In genomic region chr20:20489623-20490341, GRCh38 we compare ENCODE assay signal across 10 cellular contexts.
A peak's percentile ranks its signal among the peaks of the same experiment; 100 is the strongest.
DNase-seq lines count a peak whose midpoint lies in the region; ATAC-seq and TF ChIP-seq lines count a peak whose summit lies in the region.
"Had no signal": no experiment of that assay in that cellular context is flagged by ENCODE, and none has a peak within 500 bp of the region (broad histone marks: within the 10 kb centered on the region; RNA-seq: fewer than 3 reads in every experiment).

No MANE protein-coding gene starts in this region.

- ATAC-seq in GM23338 (peak; percentile 64), HG03469 (IDR thresholded peaks at IDR 0.05; ENCODE audit: unreplicated experiment) (peak; percentile 24), heart right ventricle (no peak)
- ATAC-seq in stimulated activated memory B cell treated with anti-CD40 and anti-IgM and Interleukin-4, amounts not matched to agents 10 μg/mL and 1 μg/mL and 100 μg/mL, for 72 hours = no peak

- H3K27ac Mint-ChIP-seq in activated CD4-positive, alpha-beta memory T cell treated with anti-CD3 and anti-CD28 coated beads for 36 hours = peak overlapping the region; percentile 85
- H3K27ac Mint-ChIP-seq in activated CD4-positive, alpha-beta memory T cell treated with anti-CD3 and anti-CD28 coated beads, Interleukin-2, amount 10 ng/mL, durations not matched to agents 7 days and 5 days = no peak overlapping the region
- no peak overlapping the region for H3K27ac Mint-ChIP-seq in GM23338
- peak overlapping the region; percentile 84 for H3K27ac Mint-ChIP-seq in stimulated activated memory B cell treated with anti-CD40 and anti-IgM and Interleukin-4, amounts not matched to agents 10 μg/mL and 1 μg/mL and 100 μg/mL, for 72 hours
- H3K27ac Mint-ChIP-seq in endothelial cell (ENCODE audit: unreplicated experiment) = no peak overlapping the region

- H2AFZ ChIP-seq in GM23338 = no peak overlapping the region
- H2AFZ ChIP-seq: PC-9 had no signal

- H3F3A ChIP-seq in GM23338 (replicated peaks; ENCODE audit: low read depth) = no peaks in the 10 kb centered on the region

- no peak for DNase-seq in activated CD4-positive, alpha-beta memory T cell treated with anti-CD3 and anti-CD28 coated beads for 36 hours
- DNase-seq in activated CD4-positive, alpha-beta memory T cell treated with anti-CD3 and anti-CD28 coated beads, Interleukin-2, amount 10 ng/mL, durations not matched to agents 7 days and 5 days = no peak
- peak; percentile 28 for DNase-seq in GM23338 (ENCODE audit: low spot score)
- no peak for DNase-seq in heart right ventricle
- DNase-seq in midbrain (lab: John Stamatoyannopoulos, UW) = no peak
- DNase-seq in endothelial cell (ENCODE audit: low spot score) = no peak
- DNase-seq: left ventricle myocardium inferior, PC-9 had no signal

- H4K20me1 ChIP-seq in GM23338 (replicated peaks; ENCODE audit: insufficient read depth) = no peaks in the 10 kb centered on the region

- POLR2A ChIA-PET in activated CD4-positive, alpha-beta memory T cell treated with anti-CD3 and anti-CD28 coated beads for 36 hours (lab: Charles Lee) = interaction anchor here (1.3 to 2.6 kb wide), 7 partner anchors 8 to 120 kb away, joined by 3 to 14 read pairs (median 5); no protein-coding TSS in a partner anchor
- POLR2A ChIA-PET in activated CD4-positive, alpha-beta memory T cell treated with anti-CD3 and anti-CD28 coated beads, Interleukin-2, amount 10 ng/mL, durations not matched to agents 7 days and 5 days (lab: Charles Lee) = no interaction called here

- H3K27me3 ChIP-seq in GM23338 (ENCODE audit: insufficient read depth) (no peaks in the 10 kb centered on the region), heart right ventricle (no peaks in the 10 kb centered on the region)

- no peaks in the 10 kb centered on the region for H3K79me2 ChIP-seq in GM23338 (replicated peaks; ENCODE audit: insufficient read depth)

- H3K4me3 ChIP-seq in GM23338 = no peak overlapping the region
- no peak overlapping the region for H3K4me3 ChIP-seq in heart right ventricle
- H3K4me3 ChIP-seq: left ventricle myocardium inferior, PC-9 had no signal

- H3K27me3 Mint-ChIP-seq in activated CD4-positive, alpha-beta memory T cell treated with anti-CD3 and anti-CD28 coated beads for 36 hours = no peaks in the 10 kb centered on the region
- no peaks in the 10 kb centered on the region for H3K27me3 Mint-ChIP-seq in activated CD4-positive, alpha-beta memory T cell treated with anti-CD3 and anti-CD28 coated beads, Interleukin-2, amount 10 ng/mL, durations not matched to agents 7 days and 5 days
- H3K27me3 Mint-ChIP-seq in GM23338 (ENCODE audit: insufficient read depth, low read depth, poor library complexity) = peaks cover 2% of the 10 kb centered on the region
- no peaks in the 10 kb centered on the region for H3K27me3 Mint-ChIP-seq in stimulated activated memory B cell treated with anti-CD40 and anti-IgM and Interleukin-4, amounts not matched to agents 10 μg/mL and 1 μg/mL and 100 μg/mL, for 72 hours
- no peaks in the 10 kb centered on the region for H3K27me3 Mint-ChIP-seq in endothelial cell (ENCODE audit: unreplicated experiment)

- H3K9me3 Mint-ChIP-seq in activated CD4-positive, alpha-beta memory T cell treated with anti-CD3 and anti-CD28 coated beads for 36 hours = no peaks in the 10 kb centered on the region
- H3K9me3 Mint-ChIP-seq in activated CD4-positive, alpha-beta memory T cell treated with anti-CD3 and anti-CD28 coated beads, Interleukin-2, amount 10 ng/mL, durations not matched to agents 7 days and 5 days = no peaks in the 10 kb centered on the region
- H3K9me3 Mint-ChIP-seq in GM23338 (no peaks in the 10 kb centered on the region; the same call in 2 of the 3 replicates), endothelial cell (ENCODE audit: unreplicated experiment) (peaks cover 3% of the 10 kb centered on the region)
- no peaks in the 10 kb centered on the region for H3K9me3 Mint-ChIP-seq in stimulated activated memory B cell treated with anti-CD40 and anti-IgM and Interleukin-4, amounts not matched to agents 10 μg/mL and 1 μg/mL and 100 μg/mL, for 72 hours

- CTCF ChIA-PET in activated CD4-positive, alpha-beta memory T cell treated with anti-CD3 and anti-CD28 coated beads for 36 hours (lab: Charles Lee) = interaction anchor here (0.8 to 1.7 kb wide), 4 partner anchors 8 to 129 kb away, joined by 3 to 10 read pairs (median 4); no protein-coding TSS in a partner anchor
- CTCF ChIA-PET in activated CD4-positive, alpha-beta memory T cell treated with anti-CD3 and anti-CD28 coated beads, Interleukin-2, amount 10 ng/mL, durations not matched to agents 7 days and 5 days (lab: Charles Lee) = no interaction called here

- H3K9me2 ChIP-seq in GM23338 (ENCODE audit: insufficient read depth) = no peaks in the 10 kb centered on the region

- H3K36me3 Mint-ChIP-seq in activated CD4-positive, alpha-beta memory T cell treated with anti-CD3 and anti-CD28 coated beads for 36 hours = peaks cover 31% of the 10 kb centered on the region
- H3K36me3 Mint-ChIP-seq in activated CD4-positive, alpha-beta memory T cell treated with anti-CD3 and anti-CD28 coated beads, Interleukin-2, amount 10 ng/mL, durations not matched to agents 7 days and 5 days (ENCODE audit: low read depth) = peaks cover 28% of the 10 kb centered on the region
- H3K36me3 Mint-ChIP-seq in GM23338 (ENCODE audit: low read depth) (peaks cover 4% of the 10 kb centered on the region; the same call in 1 of the 3 replicates), endothelial cell (ENCODE audit: low read depth, unreplicated experiment) (peaks cover 9% of the 10 kb centered on the region)
- H3K36me3 Mint-ChIP-seq in stimulated activated memory B cell treated with anti-CD40 and anti-IgM and Interleukin-4, amounts not matched to agents 10 μg/mL and 1 μg/mL and 100 μg/mL, for 72 hours = peaks cover 41% of the 10 kb centered on the region

- intact Hi-C loops in activated CD4-positive, alpha-beta memory T cell treated with anti-CD3 and anti-CD28 coated beads for 36 hours (cut with micrococcal nuclease) = loop anchor here (1.0 to 10.0 kb wide), 8 partner anchors 8 to 545 kb away; partner anchors contain the start of genes CFAP61, CRNKL1 and RALGAPA2
- intact Hi-C loops in heart right ventricle (cut with DNase I) = loop anchor here in 1 of 10 donors (10.0 kb wide), 1 partner anchor 65 kb away; no protein-coding TSS in a partner anchor

- H3K4me1 ChIP-seq in GM23338 (ENCODE audit: insufficient read depth) (peaks cover 46% of the 10 kb centered on the region), heart right ventricle (no peaks in the 10 kb centered on the region)
- H3K4me1 ChIP-seq: left ventricle myocardium inferior had no signal

- TF ChIP-seq CTCF in GM23338 (conservative IDR thresholded peaks at IDR 0.05; ENCODE audit: low read depth in 2 of 2) = no peak
- TF ChIP-seq CTCF in heart right ventricle (IDR thresholded peaks at IDR 0.05) = no peak
- no peak for TF ChIP-seq CTCF in endothelial cell (IDR thresholded peaks at IDR 0.05; ENCODE audit: unreplicated experiment)

- H3K36me3 ChIP-seq in GM23338 (ENCODE audit: insufficient read depth) = no peaks in the 10 kb centered on the region
- peaks cover 0 to 83% (median 8%) of the 10 kb centered on the region in 9 donors for H3K36me3 ChIP-seq in heart right ventricle

- WGBS in heart right ventricle, 2 donors = 86 to 87% methylated on average over 6 of the region's 6 CpGs

- H3K9me3 ChIP-seq in heart right ventricle = peaks cover 0 to 3% (median 0%) of the 10 kb centered on the region in 11 donors
- H3K9me3 ChIP-seq: left ventricle myocardium inferior had no signal

- peaks cover 68% of the 10 kb centered on the region for H3K4me1 Mint-ChIP-seq in activated CD4-positive, alpha-beta memory T cell treated with anti-CD3 and anti-CD28 coated beads for 36 hours (ENCODE audit: low read depth)
- H3K4me1 Mint-ChIP-seq in activated CD4-positive, alpha-beta memory T cell treated with anti-CD3 and anti-CD28 coated beads, Interleukin-2, amount 10 ng/mL, durations not matched to agents 7 days and 5 days = peaks cover 27% of the 10 kb centered on the region
- H3K4me1 Mint-ChIP-seq in GM23338 (peaks cover 48% of the 10 kb centered on the region), endothelial cell (ENCODE audit: unreplicated experiment) (peaks cover 16% of the 10 kb centered on the region)
- H3K4me1 Mint-ChIP-seq in stimulated activated memory B cell treated with anti-CD40 and anti-IgM and Interleukin-4, amounts not matched to agents 10 μg/mL and 1 μg/mL and 100 μg/mL, for 72 hours = peaks cover 36% of the 10 kb centered on the region

- H3K4me2 ChIP-seq in GM23338 = no peak overlapping the region
- H3K4me2 ChIP-seq: PC-9 had no signal

- no peak overlapping the region; the same call in 1 of the 2 replicates for H3K27ac ChIP-seq in GM23338 (ENCODE audit: low read depth)
- no peak overlapping the region for H3K27ac ChIP-seq in heart right ventricle
- H3K27ac ChIP-seq: left ventricle myocardium inferior, PC-9 had no signal

- H3K4me3 Mint-ChIP-seq in activated CD4-positive, alpha-beta memory T cell treated with anti-CD3 and anti-CD28 coated beads for 36 hours = peak overlapping the region; percentile 69
- H3K4me3 Mint-ChIP-seq in activated CD4-positive, alpha-beta memory T cell treated with anti-CD3 and anti-CD28 coated beads, Interleukin-2, amount 10 ng/mL, durations not matched to agents 7 days and 5 days = no peak overlapping the region
- H3K4me3 Mint-ChIP-seq in GM23338 (no peak overlapping the region), endothelial cell (ENCODE audit: unreplicated experiment) (no peak overlapping the region)
- H3K4me3 Mint-ChIP-seq in stimulated activated memory B cell treated with anti-CD40 and anti-IgM and Interleukin-4, amounts not matched to agents 10 μg/mL and 1 μg/mL and 100 μg/mL, for 72 hours = no peak overlapping the region

TF ChIP-seq in GM23338, 12 proteins besides CTCF, POLR2A, EP300 and RAD21 (continues in another document):
- no peak for TF ChIP-seq POLR2AphosphoS5 (IDR thresholded peaks at IDR 0.05; ENCODE audit: low read depth)
- TF ChIP-seq CREB1 (CRISPR knock-in tag; IDR thresholded peaks at IDR 0.05; ENCODE audit: low read depth) = no peak
- TF ChIP-seq ETS1 (IDR thresholded peaks at IDR 0.05) = no peak

Comparison
In these comparisons a context has a peak if more than half of its experiments do, and no peak if none do; other contexts are left out.
1. H3K27ac Mint-ChIP-seq: peak in activated CD4-positive, alpha-beta memory T cell treated with anti-CD3 and anti-CD28 coated beads for 36 hours (single experiment) and stimulated activated memory B cell treated with anti-CD40 and anti-IgM and Interleukin-4, amounts not matched to agents 10 μg/mL and 1 μg/mL and 100 μg/mL, for 72 hours (single experiment); none in activated CD4-positive, alpha-beta memory T cell treated with anti-CD3 and anti-CD28 coated beads, Interleukin-2, amount 10 ng/mL, durations not matched to agents 7 days and 5 days (single experiment), GM23338 (single experiment) and endothelial cell (single experiment).
2. ATAC-seq: peak in GM23338 (single experiment) and HG03469 (single experiment); none in stimulated activated memory B cell treated with anti-CD40 and anti-IgM and Interleukin-4, amounts not matched to agents 10 μg/mL and 1 μg/mL and 100 μg/mL, for 72 hours (single experiment) and heart right ventricle (0 of 8).